Comparison of ENCODE assay signal across 9 cellular contexts in genomic region chr12:49867580-49868341, GRCh38. TPM values are rescaled to one million over a fixed set of nuclear protein-coding genes. Genes with fewer than 3 reads are reported as not detected.
A peak's percentile ranks its signal among the peaks of the same experiment; 100 is the strongest.
DNase-seq lines count a peak whose midpoint lies in the region; ATAC-seq and TF ChIP-seq lines count a peak whose summit lies in the region.
"Had no signal": no experiment of that assay in that cellular context is flagged by ENCODE, and none has a peak within 500 bp of the region (broad histone marks: within the 10 kb centered on the region; RNA-seq: fewer than 3 reads in every experiment).

No MANE protein-coding gene starts in this region.

- no peaks in the 10 kb centered on the region for H3K9me3 ChIP-seq in upper lobe of right lung
- H3K9me3 ChIP-seq in effector memory CD4-positive, alpha-beta T cell (ENCODE audit: control insufficient read depth, low read length) = no peaks in the 10 kb centered on the region

- peaks cover 24% of the 10 kb centered on the region for H3K4me1 ChIP-seq in upper lobe of right lung
- H3K4me1 ChIP-seq in effector memory CD4-positive, alpha-beta T cell (ENCODE audit: control insufficient read depth, insufficient read depth, low read length, poor library complexity, severe bottlenecking) = no peaks in the 10 kb centered on the region

- H3K4me3 ChIP-seq in upper lobe of right lung = no peak overlapping the region
- no peak overlapping the region for H3K4me3 ChIP-seq in effector memory CD4-positive, alpha-beta T cell (ENCODE audit: insufficient read depth, low read depth, low read length, poor library complexity, severe bottlenecking)

- no peaks in the 10 kb centered on the region for H3K36me3 ChIP-seq in upper lobe of right lung
- no peaks in the 10 kb centered on the region for H3K36me3 ChIP-seq in effector memory CD4-positive, alpha-beta T cell (ENCODE audit: control insufficient read depth, insufficient read depth, low read length)

- no peaks in the 10 kb centered on the region for H3K27me3 ChIP-seq in layer of hippocampus (ENCODE audit: control insufficient read depth, insufficient read depth, low read length)
- H3K27me3 ChIP-seq in upper lobe of right lung = no peaks in the 10 kb centered on the region
- no peaks in the 10 kb centered on the region for H3K27me3 ChIP-seq in effector memory CD4-positive, alpha-beta T cell (replicated peaks; ENCODE audit: control insufficient read depth, insufficient read depth, low read length, poor library complexity, severe bottlenecking)

- TF ChIP-seq CTCF in upper lobe of right lung (IDR thresholded peaks at IDR 0.05) = no peak

- peak; percentile 43 for DNase-seq in activated effector memory CD4-positive, alpha-beta T cell treated with anti-CD3 and anti-CD28 coated beads, Interleukin-2, amount 50 U/mL, for 16 hours
- DNase-seq in activated effector memory CD4-positive, alpha-beta T cell treated with Interleukin-2 at 50 U/mL for 16 hours = no peak
- DNase-seq in caudate nucleus (lab: John Stamatoyannopoulos, UW) (peak in 1 of 61 donors; percentile 10), upper lobe of right lung (peak; percentile 59)
- DNase-seq in effector memory CD4-positive, alpha-beta T cell = no peak

- intact Hi-C loops in upper lobe of right lung (cut with DNase I) = loop anchor here (10.0 kb wide), 1 partner anchor 187 kb away; the partner anchor contains the start of gene ASIC1

- H3K27ac ChIP-seq in caudate nucleus (ENCODE audit: low read depth, low read length) (peak overlapping the region; percentile 86), layer of hippocampus (ENCODE audit: low read depth, low read length) (peak overlapping the region; percentile 81), upper lobe of right lung (peak overlapping the region; percentile 59)
- no peak overlapping the region for H3K27ac ChIP-seq in effector memory CD4-positive, alpha-beta T cell (ENCODE audit: insufficient read depth, low read length, poor library complexity, severe bottlenecking)

- ATAC-seq in upper lobe of right lung (peak; percentile 64), GM21367 (IDR thresholded peaks at IDR 0.05; ENCODE audit: unreplicated experiment) (no peak), HG03025 (IDR thresholded peaks at IDR 0.05; ENCODE audit: low FRiP score, unreplicated experiment) (no peak)

RNA-seq across cellular contexts. Expression of gene BCDIN3D, which starts 24.9 kb away (rescaled TPM):
- 4.9 TPM for total RNA-seq in upper lobe of right lung

RNA-seq across cellular contexts. Expression of gene FAIM2, which starts 35.9 kb away (rescaled TPM):
- total RNA-seq in upper lobe of right lung = 1.2 TPM
- total RNA-seq: activated B cell treated with CpG ODN at 0.5 μM for 24 hours had no signal

RNA-seq across cellular contexts. Expression of gene NCKAP5L, which starts 39.5 kb away (rescaled TPM):
- 23.2 TPM for total RNA-seq in upper lobe of right lung

Comparison
In these comparisons a context has a peak if more than half of its experiments do, and no peak if none do; other contexts are left out.
1. DNase-seq: peak in activated effector memory CD4-positive, alpha-beta T cell treated with anti-CD3 and anti-CD28 coated beads, Interleukin-2, amount 50 U/mL, for 16 hours (single experiment) and upper lobe of right lung (single experiment); none in activated effector memory CD4-positive, alpha-beta T cell treated with Interleukin-2 at 50 U/mL for 16 hours (single experiment) and effector memory CD4-positive, alpha-beta T cell (0 of 3).